ENCODE assay signal across 10 cellular contexts in the genomic region with DNA sequence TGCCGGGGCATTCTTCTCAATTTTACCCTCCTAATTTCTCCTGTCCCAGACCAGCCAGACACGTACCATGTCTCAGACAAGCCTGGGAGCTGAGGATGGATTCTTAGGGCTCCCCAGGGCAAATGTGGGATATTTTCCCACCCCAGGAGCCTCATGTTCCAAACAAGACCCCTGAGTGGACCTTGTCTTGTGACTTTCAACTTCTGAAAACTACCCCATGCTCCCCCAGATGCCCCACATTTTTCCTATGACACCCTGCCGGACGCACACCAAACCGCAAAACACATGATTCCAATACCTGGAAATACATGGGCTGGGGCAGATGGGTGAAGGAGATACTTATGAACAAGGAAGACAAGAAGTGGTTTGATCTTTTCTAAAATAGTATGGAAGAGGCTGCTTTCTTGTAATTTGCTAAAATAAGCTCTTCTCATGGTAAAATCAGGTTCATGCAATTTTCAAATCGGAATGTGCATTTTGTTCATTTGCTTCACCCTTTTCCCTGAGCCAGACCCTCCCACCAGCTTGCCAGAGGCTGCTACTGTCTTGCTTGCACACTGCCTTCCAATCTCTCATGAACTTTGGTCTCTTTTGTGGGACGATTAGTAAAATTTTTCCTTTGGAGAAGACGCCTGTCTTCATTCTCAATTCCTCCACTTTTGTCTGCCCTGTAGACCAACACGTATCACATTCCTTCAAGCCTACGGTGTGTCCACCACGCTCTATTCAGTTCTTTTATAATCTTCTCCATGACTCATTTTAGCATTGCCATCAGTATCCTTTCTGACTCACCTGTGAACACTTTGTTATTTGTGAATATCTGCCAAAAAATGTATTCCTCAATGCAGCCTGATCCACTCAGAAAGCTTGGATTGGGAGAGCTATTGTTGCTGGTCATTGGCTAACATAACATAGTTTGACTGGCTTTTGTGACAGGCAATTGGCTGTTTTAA. TPM values are rescaled to one million over a fixed set of nuclear protein-coding genes. Genes with fewer than 3 reads are reported as not detected.
DNase-seq lines count a peak whose midpoint lies in the region; ATAC-seq, FAIRE-seq and TF ChIP-seq lines count a peak whose summit lies in the region.
"Had no signal": no experiment of that assay in that cellular context is flagged by ENCODE, and none has a peak within 500 bp of the region (broad histone marks: within the 10 kb centered on the region; RNA-seq: fewer than 3 reads in every experiment).

No MANE protein-coding gene starts in this region.

- no peak overlapping the region for H2BK20ac ChIP-seq in H1 (ENCODE audit: low read length)

- no peaks in the 10 kb centered on the region for H3K23me2 ChIP-seq in H1 (ENCODE audit: low read depth, low read length)

- DNase-seq in Daoy (ENCODE audit: low read depth) = peak; percentile 71
- DNase-seq in RWPE1 (ENCODE audit: low spot score) = peak; percentile 67
- DNase-seq in H1 (ENCODE audit: low read depth in 1 of 2, low spot score in 2 of 2) = no peak
- DNase-seq in psoas muscle = no peak
- no peak for DNase-seq in Ammon's horn (ENCODE audit: low spot score)
- no peak for DNase-seq in HTR-8/SVneo (ENCODE audit: insufficient read length, low spot score)
- DNase-seq: brain microvascular endothelial cell had no signal

- no peaks in the 10 kb centered on the region for H3K79me1 ChIP-seq in H1 (ENCODE audit: low read depth, low read length)

- TF ChIP-seq POLR2A in H1 (IDR thresholded peaks at IDR 0.05; ENCODE audit: control extremely low read depth in 1 of 2, low read depth in 2 of 2, low read length in 2 of 2) = no peak

- H4K91ac ChIP-seq in H1 (replicated peaks; ENCODE audit: insufficient read length, low read length) = no peak overlapping the region

- H3K4me2 ChIP-seq in H1 (ENCODE audit: insufficient read depth in 1 of 2, low read depth in 2 of 2, low read length in 2 of 2) = no peak overlapping the region

- no peak overlapping the region for H3K23ac ChIP-seq in H1 (ENCODE audit: insufficient read length)

- H2AK5ac ChIP-seq in H1 (ENCODE audit: low read depth, low read length) = no peak overlapping the region

- H3K9me3 ChIP-seq in H1 (ENCODE audit: insufficient read depth in 2 of 2, low read depth in 1 of 2, low read length in 1 of 2) (peaks cover 0 to 10% of the 10 kb centered on the region in 2 experiments; a peak in 2 of 4 replicates), psoas muscle (no peaks in the 10 kb centered on the region)

- H3K36me3 ChIP-seq in H1 (ENCODE audit: control insufficient read depth in 2 of 4, insufficient read depth in 4 of 4, low read length in 3 of 4) = peaks cover 0 to 5% (median 0%) of the 10 kb centered on the region in 4 experiments; a peak in 1 of 8 replicates
- peaks cover 0 to 6% of the 10 kb centered on the region in 2 donors for H3K36me3 ChIP-seq in psoas muscle (ENCODE audit: insufficient read depth in 1 of 2, low read depth in 1 of 2)
- H3K36me3 ChIP-seq: brain microvascular endothelial cell had no signal

- H3K4me3 ChIP-seq in H1 (ENCODE audit: extremely low read depth in 1 of 4, insufficient read depth in 2 of 4, low read depth in 3 of 4, low read length in 4 of 4) (no peak overlapping the region), psoas muscle (peak overlapping the region; percentile 63)

- no peak overlapping the region for H3K9ac ChIP-seq in H1 (replicated peaks in 1 of 4; ENCODE audit: extremely low read depth in 1 of 4, low read depth in 3 of 4, low read length in 3 of 4)

- H3K56ac ChIP-seq in H1 (replicated peaks; ENCODE audit: insufficient read length, low read depth, low read length) = no peak overlapping the region

- H2BK12ac ChIP-seq in H1 (ENCODE audit: low read depth, low read length) = no peak overlapping the region

- H4K5ac ChIP-seq in H1 (ENCODE audit: insufficient read length, low read depth, low read length) = no peak overlapping the region

- TF ChIP-seq CTCF in RWPE1 (conservative IDR thresholded peaks at IDR 0.05; ENCODE audit: low read depth) (0 out of 2 replicates have a peak, but pooled peaks have one; percentile 17), H1 (IDR thresholded peaks at IDR 0.05; ENCODE audit: control extremely low read depth in 1 of 3, insufficient read depth in 1 of 3, low read depth in 1 of 3, low read length in 3 of 3) (no peak), psoas muscle (IDR thresholded peaks at IDR 0.05) (no peak)

- H2BK15ac ChIP-seq in H1 (ENCODE audit: low read length) = no peak overlapping the region

- TF ChIP-seq RAD21 in H1 (IDR thresholded peaks at IDR 0.05 in 1 of 2, conservative IDR thresholded peaks at IDR 0.05 in 1 of 2; ENCODE audit: low read depth in 2 of 2, low read length in 2 of 2) = no peak

- no peak overlapping the region for H3K4ac ChIP-seq in H1 (replicated peaks; ENCODE audit: insufficient read length, low read depth, low read length)

- no peak overlapping the region for H4K8ac ChIP-seq in H1 (ENCODE audit: extremely low read depth, insufficient read depth, low read length)

- H3K4me1 ChIP-seq in H1 (replicated peaks in 1 of 4; ENCODE audit: control insufficient read depth in 3 of 4, insufficient read depth in 4 of 4, low read length in 3 of 4) (peaks cover 0 to 2% (median 0%) of the 10 kb centered on the region in 4 experiments; a peak in 1 of 7 replicates), psoas muscle (no peaks in the 10 kb centered on the region)

- FAIRE-seq in H1 (lab: Jason Lieb, UNC) (no peak), HTR-8/SVneo (lab: Jason Lieb, UNC) (no peak)

- TF ChIP-seq EP300 in H1 (IDR thresholded peaks at IDR 0.05; ENCODE audit: borderline replicate concordance in 1 of 2, low read depth in 2 of 2, low read length in 2 of 2) = no peak

- no peaks in the 10 kb centered on the region for H3K79me2 ChIP-seq in H1 (ENCODE audit: control insufficient read depth in 1 of 2, insufficient read depth in 2 of 2, low read length in 2 of 2)

- H2AFZ ChIP-seq in H1 (ENCODE audit: low read length) = no peak overlapping the region

- peak in 1 of 4 donors; percentile 17 for ATAC-seq in psoas muscle
- ATAC-seq in HG03097 (IDR thresholded peaks at IDR 0.05; ENCODE audit: low FRiP score, unreplicated experiment) = no peak
- no peak for ATAC-seq in HG03108 (IDR thresholded peaks at IDR 0.05; ENCODE audit: unreplicated experiment)

- H3K27ac ChIP-seq in RWPE1 (no peak overlapping the region), H1 (ENCODE audit: low read depth, low read length) (no peak overlapping the region), psoas muscle (peak overlapping the region; percentile 70)
- H3K27ac ChIP-seq: brain microvascular endothelial cell had no signal

- peaks cover 10 to 30% of the 10 kb centered on the region in 2 experiments for H4K20me1 ChIP-seq in H1 (replicated peaks in 1 of 2; ENCODE audit: control insufficient read depth in 1 of 2, insufficient read depth in 2 of 2, low read length in 2 of 2)

- 79% methylated on average over 11 of the region's 11 CpGs; no CpG with 5 or more reads in 1 of the 2 experiments for WGBS in H1 (ENCODE audit: extremely low coverage in 1 of 2, insufficient coverage in 1 of 2, insufficient read length in 1 of 2, insufficient replicate concordance in 2 of 2, low coverage in 1 of 2, low lambda C conversion rate in 2 of 2, missing lambda C conversion rate in 1 of 2), 2 experiments
- WGBS in psoas muscle, 3 donors = 56 to 63% (median 62%) methylated on average over 11 of the region's 11 CpGs

- H2BK120ac ChIP-seq in H1 (replicated peaks; ENCODE audit: low read depth, low read length) = no peak overlapping the region

- no peak overlapping the region for H2BK5ac ChIP-seq in H1 (ENCODE audit: low read depth, low read length)

- POLR2A ChIA-PET in RWPE1 (lab: Yijun Ruan, JAX; ENCODE audit: low non-redundant PET) = no interaction called here
- POLR2A ChIA-PET in H1 (lab: Charles Lee; ENCODE audit: partially characterized antibody) = no interaction called here

- CTCF ChIA-PET in RWPE1 (lab: Yijun Ruan, JAX) (no interaction called here), H1 (lab: Charles Lee; ENCODE audit: partially characterized antibody) (interaction anchor here (1.1 to 1.2 kb wide), 2 partner anchors 12 to 160 kb away, joined by 3 to 4 read pairs; no protein-coding TSS in a partner anchor)

- H3K14ac ChIP-seq in H1 (ENCODE audit: insufficient read length) = no peak overlapping the region

- H3K18ac ChIP-seq in H1 (ENCODE audit: extremely low read depth, low read length) = no peak overlapping the region

- H3K27me3 ChIP-seq in H1 (replicated peaks in 1 of 4; ENCODE audit: control insufficient read depth in 3 of 4, extremely low read depth in 1 of 4, insufficient read depth in 3 of 4, low read length in 3 of 4) (peaks cover 88 to 97% (median 97%) of the 10 kb centered on the region in 4 experiments), psoas muscle (ENCODE audit: insufficient read depth in 3 of 3, low read length in 2 of 3) (no peaks in the 10 kb centered on the region)
- H3K27me3 ChIP-seq: brain microvascular endothelial cell had no signal

- intact Hi-C loops in psoas muscle (cut with DNase I) = loop anchor here in 1 of 2 donors (5.0 kb wide), 2 partner anchors 106 to 286 kb away; a partner anchor contains a TSS

RNA-seq across cellular contexts. Expression of a gene that starts 1.1 kb away (rescaled TPM):
- 0.24 and 2.7 TPM in 2 replicates for total RNA-seq in Daoy (2014; rRNA removed; shearing (Covaris generic))
- not detected in 2 replicates for total RNA-seq in H1 (2021; fragmentation: NEBNext Ultra II Directional; extraction: Animal tissue kit (Norgen Biotek cat#: 25700))
- not detected in 2 replicates for polyA plus RNA-seq in H1 (2011; rRNA removed)
- not detected for polyA plus RNA-seq in H1 (2011; cell fraction: cytosol; rRNA removed)
- not detected for polyA plus RNA-seq in H1 (2011; cell fraction: nucleus; rRNA removed)
- polyA plus RNA-seq in H1 (2012, experiment 1 of 2) = not detected in 4 replicates
- not detected for polyA plus RNA-seq in H1 (2012, experiment 2 of 2)
- polyA plus RNA-seq in H1 (2013, experiment 1 of 2) = not detected
- not detected for polyA plus RNA-seq in H1 (2013, experiment 2 of 2)
- polyA minus RNA-seq in H1 (2011; rRNA and poly(A)+ RNA removed) = not detected in 2 replicates
- polyA minus RNA-seq in H1 (2011; cell fraction: cytosol; rRNA and poly(A)+ RNA removed) = not detected
- polyA minus RNA-seq in H1 (2011; cell fraction: nucleus; rRNA and poly(A)+ RNA removed) = not detected
- total RNA-seq in psoas muscle = 1 to 10 TPM; 4.1 to 8.4 (median 7.7) TPM
- polyA plus RNA-seq in psoas muscle = 10 to 100 TPM in 2 of 3 donors, 1 to 10 TPM in 1; 8.8 to 12.4 (median 11.8) TPM

RNA-seq across cellular contexts. Expression of a gene that starts 22.0 kb away (rescaled TPM):
- under 0.01 TPM in 1 of 2 replicates, not detected in the other for total RNA-seq in Daoy (2014; rRNA removed; shearing (Covaris generic))
- total RNA-seq in H1 (2021; fragmentation: NEBNext Ultra II Directional; extraction: Animal tissue kit (Norgen Biotek cat#: 25700)) = not detected in 2 replicates
- polyA plus RNA-seq in H1 (2011; rRNA removed) (not detected in 2 replicates), psoas muscle (1 to 10 TPM; 3.3 to 3.6 (median 3.5) TPM)
- not detected for polyA plus RNA-seq in H1 (2011; cell fraction: cytosol; rRNA removed)
- not detected for polyA plus RNA-seq in H1 (2011; cell fraction: nucleus; rRNA removed)
- not detected in 4 replicates for polyA plus RNA-seq in H1 (2012, experiment 1 of 2)
- not detected for polyA plus RNA-seq in H1 (2012, experiment 2 of 2)
- not detected for polyA plus RNA-seq in H1 (2013, experiment 1 of 2)
- not detected for polyA plus RNA-seq in H1 (2013, experiment 2 of 2)
- polyA minus RNA-seq in H1 (2011; rRNA and poly(A)+ RNA removed) = not detected in 2 replicates
- polyA minus RNA-seq in H1 (2011; cell fraction: cytosol; rRNA and poly(A)+ RNA removed) = not detected
- not detected for polyA minus RNA-seq in H1 (2011; cell fraction: nucleus; rRNA and poly(A)+ RNA removed)
- 1 to 10 TPM; 1.8 to 3.9 (median 2.4) TPM for total RNA-seq in psoas muscle
- total RNA-seq: SK-MEL-5 had no signal

RNA-seq across cellular contexts. Expression of a gene that starts 52.9 kb away (rescaled TPM):
- 5.5 and 7.0 TPM in 2 replicates for total RNA-seq in Daoy (2014; rRNA removed; shearing (Covaris generic))
- not detected in 2 replicates for total RNA-seq in H1 (2021; fragmentation: NEBNext Ultra II Directional; extraction: Animal tissue kit (Norgen Biotek cat#: 25700))
- polyA plus RNA-seq in H1 (2011; rRNA removed) (not detected in 2 replicates), psoas muscle (1 to 10 TPM; 1.4 to 3.1 (median 2.3) TPM)
- not detected for polyA plus RNA-seq in H1 (2011; cell fraction: cytosol; rRNA removed)
- polyA plus RNA-seq in H1 (2011; cell fraction: nucleus; rRNA removed) = not detected
- polyA plus RNA-seq in H1 (2012, experiment 1 of 2) = not detected in 4 replicates
- not detected for polyA plus RNA-seq in H1 (2012, experiment 2 of 2)
- not detected for polyA plus RNA-seq in H1 (2013, experiment 1 of 2)
- polyA plus RNA-seq in H1 (2013, experiment 2 of 2) = not detected
- not detected in 2 replicates for polyA minus RNA-seq in H1 (2011; rRNA and poly(A)+ RNA removed)
- not detected for polyA minus RNA-seq in H1 (2011; cell fraction: cytosol; rRNA and poly(A)+ RNA removed)
- not detected for polyA minus RNA-seq in H1 (2011; cell fraction: nucleus; rRNA and poly(A)+ RNA removed)
- 1 to 10 TPM; 1.5 to 5.3 (median 2.8) TPM for total RNA-seq in psoas muscle

Comparison
In these comparisons a context has a peak if more than half of its experiments do, and no peak if none do; other contexts are left out.
1. DNase-seq: peak in Daoy (single experiment) and RWPE1 (single experiment); none in H1 (0 of 2), psoas muscle (0 of 2), Ammon's horn (single experiment) and HTR-8/SVneo (single experiment).